ENCODE assay signal across 16 cellular contexts in the genomic region with DNA sequence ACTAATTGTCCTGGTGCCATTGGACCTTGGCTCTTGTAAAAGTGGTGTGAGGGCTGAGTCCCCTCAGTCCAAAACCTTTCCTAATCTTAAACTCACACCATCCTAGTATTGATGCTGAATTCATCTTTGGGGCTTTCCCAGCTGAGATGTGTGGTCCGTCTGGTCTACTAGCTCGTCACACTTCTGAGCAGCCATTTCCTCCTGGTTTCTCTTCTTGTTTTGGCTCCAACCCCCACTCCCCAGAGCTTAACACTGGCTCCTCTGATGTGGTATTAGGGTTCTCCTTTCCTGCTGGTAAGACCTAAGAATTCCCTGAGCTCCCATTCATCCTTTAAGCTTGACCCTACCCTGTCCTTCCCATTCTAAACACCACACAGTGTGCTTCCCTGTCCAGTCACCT.
A peak's percentile ranks its signal among the peaks of the same experiment; 100 is the strongest.
DNase-seq lines count a peak whose midpoint lies in the region; ATAC-seq and TF ChIP-seq lines count a peak whose summit lies in the region.
"Had no signal": no experiment of that assay in that cellular context is flagged by ENCODE, and none has a peak within 500 bp of the region (broad histone marks: within the 10 kb centered on the region; RNA-seq: fewer than 3 reads in every experiment).

No MANE protein-coding gene starts in this region.

- no peak overlapping the region for H3K4me3 Mint-ChIP-seq in CD8-positive, alpha-beta T cell
- no peak overlapping the region for H3K4me3 Mint-ChIP-seq in activated CD8-positive, alpha-beta memory T cell treated with anti-CD3 and anti-CD28 coated beads, Interleukin-2, amount 10 ng/mL, durations not matched to agents 7 days and 5 days
- peak overlapping the region; percentile 66 to 90 (median 77) for H3K4me3 Mint-ChIP-seq in immature natural killer cell

- ATAC-seq in CD8-positive, alpha-beta T cell: peak; percentile 84
- ATAC-seq in GM19023 (IDR thresholded peaks at IDR 0.05; ENCODE audit: unreplicated experiment) (peak; percentile 58), GM21717 (IDR thresholded peaks at IDR 0.05; ENCODE audit: unreplicated experiment) (no peak), HG03521 (IDR thresholded peaks at IDR 0.05; ENCODE audit: unreplicated experiment) (no peak), HG02885 (IDR thresholded peaks at IDR 0.05; ENCODE audit: poor library complexity, unreplicated experiment) (no peak)
- ATAC-seq in activated CD8-positive, alpha-beta memory T cell treated with anti-CD3 and anti-CD28 coated beads, Interleukin-2, amount 10 ng/mL, durations not matched to agents 7 days and 5 days: peak; percentile 86
- ATAC-seq: heart left ventricle, right lobe of liver had no signal

- POLR2A ChIA-PET in CD8-positive, alpha-beta T cell (lab: Charles Lee): interaction anchor here (0.7 to 1.7 kb wide), 3 partner anchors 10 to 75 kb away, joined by 3 read pairs; no protein-coding TSS in a partner anchor

- no peak overlapping the region for H3K4me3 ChIP-seq in CD8-positive, alpha-beta T cell (ENCODE audit: low read depth, low read length)
- H3K4me3 ChIP-seq: heart left ventricle, right lobe of liver, uterus had no signal

- H3K4me1 Mint-ChIP-seq in CD8-positive, alpha-beta T cell (ENCODE audit: low read depth): peaks cover 34% of the 10 kb centered on the region
- H3K4me1 Mint-ChIP-seq in activated CD8-positive, alpha-beta memory T cell treated with anti-CD3 and anti-CD28 coated beads, Interleukin-2, amount 10 ng/mL, durations not matched to agents 7 days and 5 days: peaks cover 44% of the 10 kb centered on the region
- peaks cover 49 to 58% of the 10 kb centered on the region in 2 donors for H3K4me1 Mint-ChIP-seq in immature natural killer cell

- H3K27me3 ChIP-seq in CD8-positive, alpha-beta T cell (ENCODE audit: insufficient read depth, low read length): no peaks in the 10 kb centered on the region
- H3K27me3 ChIP-seq: BE2C, right lobe of liver, uterus had no signal

- CTCF ChIA-PET in CD8-positive, alpha-beta T cell (lab: Charles Lee): interaction anchor here (1.6 kb wide), 1 partner anchor 9 kb away, joined by 5 read pairs; no protein-coding TSS in a partner anchor
- CTCF ChIA-PET in activated CD8-positive, alpha-beta memory T cell treated with anti-CD3 and anti-CD28 coated beads, Interleukin-2, amount 10 ng/mL, durations not matched to agents 7 days and 5 days (lab: Charles Lee): interaction anchor here (1.1 to 1.3 kb wide), 2 partner anchors 8 to 41 kb away, joined by 3 to 4 read pairs; no protein-coding TSS in a partner anchor

- DNase-seq in CD8-positive, alpha-beta T cell: peak in 5 of 7 experiments; percentile 7 to 57 (median 28)
- peak; percentile 71 for DNase-seq in activated CD8-positive, alpha-beta memory T cell treated with anti-CD3 and anti-CD28 coated beads, Interleukin-2, amount 10 ng/mL, durations not matched to agents 7 days and 5 days
- DNase-seq in immature natural killer cell: peak; percentile 78 to 81 (median 78)
- DNase-seq in NCI-H524 (lab: John Stamatoyannopoulos, UW): no peak
- DNase-seq: BE2C, heart left ventricle, islet precursor cell, midbrain, nucleus accumbens, right lobe of liver, SHP77 treated with DMSO at 0.1 percent for 48 hours, uterus had no signal

- peaks cover 29% of the 10 kb centered on the region for H3K4me1 ChIP-seq in CD8-positive, alpha-beta T cell (ENCODE audit: insufficient read depth, low read length)
- H3K4me1 ChIP-seq: BE2C, heart left ventricle, right lobe of liver, uterus had no signal

- H3K36me3 ChIP-seq in CD8-positive, alpha-beta T cell (ENCODE audit: insufficient read depth, low read length): no peaks in the 10 kb centered on the region
- H3K36me3 ChIP-seq: BE2C, heart left ventricle, right lobe of liver, uterus had no signal

- no peak for TF ChIP-seq CTCF in CD8-positive, alpha-beta T cell (IDR thresholded peaks at IDR 0.05)

- peak overlapping the region; percentile 71 for H3K27ac Mint-ChIP-seq in CD8-positive, alpha-beta T cell
- peak overlapping the region; percentile 72 for H3K27ac Mint-ChIP-seq in activated CD8-positive, alpha-beta memory T cell treated with anti-CD3 and anti-CD28 coated beads, Interleukin-2, amount 10 ng/mL, durations not matched to agents 7 days and 5 days
- peak overlapping the region; percentile 87 to 98 (median 93) for H3K27ac Mint-ChIP-seq in immature natural killer cell

- no peaks in the 10 kb centered on the region for H3K9me3 ChIP-seq in CD8-positive, alpha-beta T cell (ENCODE audit: low read length)
- H3K9me3 ChIP-seq: BE2C, right lobe of liver, uterus had no signal

- intact Hi-C loops in CD8-positive, alpha-beta T cell (cut with DNase I, micrococcal nuclease): no loop called here

- H3K27me3 Mint-ChIP-seq in CD8-positive, alpha-beta T cell (ENCODE audit: low read depth): no peaks in the 10 kb centered on the region
- H3K27me3 Mint-ChIP-seq in activated CD8-positive, alpha-beta memory T cell treated with anti-CD3 and anti-CD28 coated beads, Interleukin-2, amount 10 ng/mL, durations not matched to agents 7 days and 5 days: no peaks in the 10 kb centered on the region
- peaks cover 2 to 6% (median 4%) of the 10 kb centered on the region in 3 donors for H3K27me3 Mint-ChIP-seq in immature natural killer cell (ENCODE audit: low read depth in 3 of 3)

- H3K9me3 Mint-ChIP-seq in CD8-positive, alpha-beta T cell: peaks cover 3% of the 10 kb centered on the region
- H3K9me3 Mint-ChIP-seq in activated CD8-positive, alpha-beta memory T cell treated with anti-CD3 and anti-CD28 coated beads, Interleukin-2, amount 10 ng/mL, durations not matched to agents 7 days and 5 days (ENCODE audit: low read depth): peaks cover 10% of the 10 kb centered on the region
- H3K9me3 Mint-ChIP-seq in immature natural killer cell: peaks cover 0 to 4% (median 1%) of the 10 kb centered on the region in 6 donors

- no peaks in the 10 kb centered on the region for H3K36me3 Mint-ChIP-seq in CD8-positive, alpha-beta T cell
- peaks cover 30% of the 10 kb centered on the region for H3K36me3 Mint-ChIP-seq in activated CD8-positive, alpha-beta memory T cell treated with anti-CD3 and anti-CD28 coated beads, Interleukin-2, amount 10 ng/mL, durations not matched to agents 7 days and 5 days
- H3K36me3 Mint-ChIP-seq in immature natural killer cell: peaks cover 3 to 8% (median 7%) of the 10 kb centered on the region in 3 donors

- no peak overlapping the region for H3K27ac ChIP-seq in CD8-positive, alpha-beta T cell (ENCODE audit: low read depth, low read length)
- H3K27ac ChIP-seq: heart left ventricle, right lobe of liver, uterus had no signal

Comparison
In these comparisons a context has a peak if more than half of its experiments do, and no peak if none do; other contexts are left out.
1. ATAC-seq: peak in CD8-positive, alpha-beta T cell (single experiment), GM19023 (single experiment) and activated CD8-positive, alpha-beta memory T cell treated with anti-CD3 and anti-CD28 coated beads, Interleukin-2, amount 10 ng/mL, durations not matched to agents 7 days and 5 days (single experiment); none in GM21717 (single experiment), HG03521 (single experiment) and HG02885 (single experiment).
2. DNase-seq: peak in CD8-positive, alpha-beta T cell (5 of 7), activated CD8-positive, alpha-beta memory T cell treated with anti-CD3 and anti-CD28 coated beads, Interleukin-2, amount 10 ng/mL, durations not matched to agents 7 days and 5 days (single experiment) and immature natural killer cell (3 of 3); none in NCI-H524 (0 of 2).
3. H3K4me3 Mint-ChIP-seq: peak in immature natural killer cell (5 of 5); none in CD8-positive, alpha-beta T cell (single experiment) and activated CD8-positive, alpha-beta memory T cell treated with anti-CD3 and anti-CD28 coated beads, Interleukin-2, amount 10 ng/mL, durations not matched to agents 7 days and 5 days (single experiment).
4. Peak in every context shown above with its lines, with median percentiles within 50 percentile points of each other: H3K27ac Mint-ChIP-seq.